ENCODE assay signal across 18 cellular contexts in genomic region chr13:33106656-33107402, GRCh38.
DNase-seq lines count a peak whose midpoint lies in the region; ATAC-seq, FAIRE-seq and TF ChIP-seq lines count a peak whose summit lies in the region.
"Had no signal": no experiment of that assay in that cellular context is flagged by ENCODE, and none has a peak within 500 bp of the region (broad histone marks: within the 10 kb centered on the region; RNA-seq: fewer than 3 reads in every experiment).

No MANE protein-coding gene starts in this region.

- no peak overlapping the region for H3K4me3 ChIP-seq in adipocyte (ENCODE audit: low read length)
- no peak overlapping the region for H3K4me3 ChIP-seq in rectal smooth muscle tissue (ENCODE audit: low read length)
- H3K4me3 ChIP-seq in Karpas-422 (ENCODE audit: low read length): no peak overlapping the region
- H3K4me3 ChIP-seq: breast epithelium, HAP-1 had no signal

- no peak overlapping the region for H3K4me2 ChIP-seq in Karpas-422 (ENCODE audit: low read depth, low read length, poor library complexity, severe bottlenecking)

- no peak for TF ChIP-seq POLR2A in GM12891 (IDR thresholded peaks at IDR 0.05; ENCODE audit: low read depth, low read length)

- peak overlapping the region; percentile 81 for H3K27ac ChIP-seq in rectal smooth muscle tissue (ENCODE audit: low read depth, low read length)
- no peak overlapping the region for H3K27ac ChIP-seq in Karpas-422 (ENCODE audit: low read length)
- H3K27ac ChIP-seq: breast epithelium had no signal

- no peaks in the 10 kb centered on the region for H3K9me3 ChIP-seq in adipocyte (ENCODE audit: control insufficient read depth, low read length)
- no peaks in the 10 kb centered on the region for H3K9me3 ChIP-seq in Karpas-422 (ENCODE audit: low read length)
- H3K9me3 ChIP-seq: breast epithelium, HAP-1 had no signal

- H3K9me2 ChIP-seq in Karpas-422 (replicated peaks; ENCODE audit: insufficient read depth, low read length): no peaks in the 10 kb centered on the region

- H3K36me3 ChIP-seq in adipocyte (ENCODE audit: control insufficient read depth, insufficient read depth, low read length, severe bottlenecking) (peaks cover 37% of the 10 kb centered on the region), rectal smooth muscle tissue (ENCODE audit: control insufficient read depth, insufficient read depth, low read length) (peaks cover 11% of the 10 kb centered on the region), Karpas-422 (ENCODE audit: insufficient read depth, low read length) (no peaks in the 10 kb centered on the region)
- H3K36me3 ChIP-seq: HAP-1 had no signal

- FAIRE-seq in GM12891 (lab: Jason Lieb, UNC): peak; percentile 55

- no peak for DNase-seq in GM12891 (ENCODE audit: insufficient read length, low spot score)
- DNase-seq in adipocyte (ENCODE audit: low read depth): peak; percentile 12
- no peak for DNase-seq in NCI-H2029 (lab: John Stamatoyannopoulos, UW)
- no peak for DNase-seq in Karpas-422
- DNase-seq in HK-2 (ENCODE audit: unreplicated experiment): no peak
- DNase-seq in ecto neural progenitor cell (ENCODE audit: low spot score): no peak
- DNase-seq: activated CD8-positive, alpha-beta memory T cell treated with anti-CD3 and anti-CD28 coated beads, Interleukin-2, amount 50 U/mL, for 4 hours; activated naive CD4-positive, alpha-beta T cell treated with Interleukin-2 at 50 U/mL for 16 hours; AML-193; DMS153; kidney glomerular epithelial cell; NCI-H1105; NCI-H446; trophoblast cell had no signal

- no peak overlapping the region for H3K9ac ChIP-seq in adipocyte (ENCODE audit: low read length)
- H3K9ac ChIP-seq in rectal smooth muscle tissue (ENCODE audit: low read length): no peak overlapping the region
- H3K9ac ChIP-seq in Karpas-422 (ENCODE audit: low read length): no peak overlapping the region

- H3K4me1 ChIP-seq in adipocyte (ENCODE audit: control insufficient read depth, insufficient read depth, low read length) (peaks cover 37% of the 10 kb centered on the region), rectal smooth muscle tissue (ENCODE audit: control insufficient read depth, insufficient read depth, low read length) (peaks cover 48% of the 10 kb centered on the region), Karpas-422 (ENCODE audit: low read length) (peaks cover 29% of the 10 kb centered on the region)
- H3K4me1 ChIP-seq: HAP-1 had no signal

- peak; percentile 39 for ATAC-seq in GM21786 (IDR thresholded peaks at IDR 0.05; ENCODE audit: unreplicated experiment)

- H3K79me2 ChIP-seq in Karpas-422 (ENCODE audit: low read length): no peaks in the 10 kb centered on the region

- H2AFZ ChIP-seq in Karpas-422 (ENCODE audit: low read length): no peak overlapping the region

- no peaks in the 10 kb centered on the region for H3K27me3 ChIP-seq in adipocyte (replicated peaks; ENCODE audit: control insufficient read depth, insufficient read depth, low read length)
- H3K27me3 ChIP-seq in rectal smooth muscle tissue (ENCODE audit: control insufficient read depth, insufficient read depth, low read length): no peaks in the 10 kb centered on the region
- H3K27me3 ChIP-seq in Karpas-422 (ENCODE audit: low read length): no peaks in the 10 kb centered on the region
- H3K27me3 ChIP-seq: breast epithelium had no signal

- no peaks in the 10 kb centered on the region for H4K20me1 ChIP-seq in Karpas-422 (ENCODE audit: insufficient read depth, low read depth, low read length)

TF ChIP-seq in GM12891, 5 proteins besides CTCF, POLR2A, EP300 and RAD21:
- TF ChIP-seq TAF1 (IDR thresholded peaks at IDR 0.05; ENCODE audit: low read depth, low read length): no peak
- TF ChIP-seq SPI1 (IDR thresholded peaks at IDR 0.05; ENCODE audit: low read depth, low read length): peak; percentile 44; the same call in 1 of the 2 replicates
